In genomic region chr13:46165485-46166220, GRCh38 we compare ENCODE assay signal across 1 cellular context.
TF ChIP-seq lines count a peak whose summit lies in the region.

No MANE protein-coding gene starts in this region.

TF ChIP-seq in GM23338, 12 proteins besides CTCF, POLR2A, EP300 and RAD21 (continued from another document):
- TF ChIP-seq ZNF462 (CRISPR knock-in tag; IDR thresholded peaks at IDR 0.05) (no peak), EZH2 (IDR thresholded peaks at IDR 0.05; ENCODE audit: low read depth, unreplicated experiment) (no peak), NANOG (IDR thresholded peaks at IDR 0.05; ENCODE audit: borderline replicate concordance) (no peak), POLR2AphosphoS5 (IDR thresholded peaks at IDR 0.05; ENCODE audit: low read depth) (no peak), ETS1 (IDR thresholded peaks at IDR 0.05) (no peak), JUNB (IDR thresholded peaks at IDR 0.05; ENCODE audit: unreplicated experiment) (no peak)
